In the genomic region with DNA sequence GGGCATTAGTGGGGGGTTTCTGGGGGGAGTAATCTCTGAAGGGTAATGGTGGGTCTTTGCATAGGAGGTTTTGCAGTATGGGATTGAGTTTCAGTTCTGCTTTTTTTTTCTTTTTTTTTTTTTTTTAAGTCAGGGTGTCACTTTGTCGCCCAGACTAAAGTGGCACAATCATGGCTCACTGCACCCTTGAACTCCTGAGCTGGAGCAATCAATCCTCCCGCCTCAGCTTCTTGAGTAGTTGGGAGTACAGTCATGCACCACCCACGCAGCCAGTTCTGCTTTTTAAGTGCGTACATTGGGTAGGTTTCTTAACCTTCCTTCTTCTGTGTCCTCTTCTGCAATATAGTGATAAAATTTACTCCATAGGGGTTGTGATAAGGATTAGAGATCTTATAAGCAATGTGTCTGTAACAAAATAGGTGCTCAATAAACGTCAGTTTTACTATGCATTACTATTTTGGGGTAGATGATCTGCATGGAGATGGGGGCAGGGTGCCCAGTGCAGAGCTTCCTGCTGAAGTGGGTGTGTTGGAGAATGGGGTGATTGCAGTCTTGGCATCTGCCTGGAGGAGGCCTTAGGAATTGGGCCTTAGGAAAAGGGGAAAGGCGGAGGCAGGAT, we compare ENCODE assay signal across 12 cellular contexts. TPM values are rescaled to one million over a fixed set of nuclear protein-coding genes. Genes with fewer than 3 reads are reported as not detected.
A peak's percentile ranks its signal among the peaks of the same experiment; 100 is the strongest.
DNase-seq lines count a peak whose midpoint lies in the region; ATAC-seq lines count a peak whose summit lies in the region.
"Had no signal": no experiment of that assay in that cellular context is flagged by ENCODE, and none has a peak within 500 bp of the region (broad histone marks: within the 10 kb centered on the region; RNA-seq: fewer than 3 reads in every experiment).

No MANE protein-coding gene starts in this region.

- ATAC-seq in GM19463 (IDR thresholded peaks at IDR 0.05; ENCODE audit: unreplicated experiment): no peak
- no peak for ATAC-seq in left lobe of liver
- no peak for ATAC-seq in HG02884 (IDR thresholded peaks at IDR 0.05; ENCODE audit: unreplicated experiment)
- no peak for ATAC-seq in HG03565 (IDR thresholded peaks at IDR 0.05; ENCODE audit: unreplicated experiment)

- peak; percentile 62 for DNase-seq in stimulated activated CD4-positive, alpha-beta T cell treated with anti-CD3 and anti-CD28 coated beads, Interleukin-15, amount 100 ng/mL, for 24 hours
- no peak for DNase-seq in stimulated activated CD4-positive, alpha-beta T cell treated with anti-CD3 and anti-CD28 coated beads, Interleukin-12 subunit alpha, Interleukin-12 subunit beta, amount 100 ng/mL, for 4 hours
- peak; percentile 94 for DNase-seq in SIG-M5 (lab: John Stamatoyannopoulos, UW)
- peak; percentile 43 for DNase-seq in left kidney (ENCODE audit: low read depth, low spot score)
- no peak for DNase-seq in left lobe of liver (ENCODE audit: low spot score)
- DNase-seq: activated T-cell treated with anti-CD3 and anti-CD28 coated beads, Interleukin-2, amount 50 U/mL, for 4 hours; CD4-positive, alpha-beta T cell; foreskin melanocyte had no signal

RNA-seq across cellular contexts. Expression of gene KAZALD1, which starts 9.6 kb away (rescaled TPM):
- total RNA-seq in left lobe of liver: 0.78 TPM
- total RNA-seq: CD4-positive, alpha-beta T cell had no signal

RNA-seq across cellular contexts. Expression of gene SFXN3, which starts 40.3 kb away (rescaled TPM):
- total RNA-seq in left lobe of liver: 5.2 TPM

RNA-seq across cellular contexts. Expression of gene PDZD7, which starts 40.4 kb away (rescaled TPM):
- total RNA-seq in left lobe of liver: 0.13 TPM

RNA-seq across cellular contexts. Expression of gene TLX1, which starts 59.7 kb away (rescaled TPM):
- 1.3 TPM for total RNA-seq in left lobe of liver
- total RNA-seq: activated T-cell treated with anti-CD3 and anti-CD28 coated beads, Interleukin-2, amount 50 U/mL, for 4 hours; CD4-positive, alpha-beta T cell; mesothelial cell of epicardium had no signal

Comparison
In these comparisons a context has a peak if more than half of its experiments do, and no peak if none do; other contexts are left out.
1. DNase-seq: peak in stimulated activated CD4-positive, alpha-beta T cell treated with anti-CD3 and anti-CD28 coated beads, Interleukin-15, amount 100 ng/mL, for 24 hours (single experiment), SIG-M5 (single experiment) and left kidney (single experiment); none in stimulated activated CD4-positive, alpha-beta T cell treated with anti-CD3 and anti-CD28 coated beads, Interleukin-12 subunit alpha, Interleukin-12 subunit beta, amount 100 ng/mL, for 4 hours (single experiment) and left lobe of liver (single experiment).